Comparison of ENCODE assay signal across 2 cellular contexts in genomic region chr19:36819130-36819630, GRCh38.
A peak's percentile ranks its signal among the peaks of the same experiment; 100 is the strongest.
TF ChIP-seq lines count a peak whose summit lies in the region.

No MANE protein-coding gene starts in this region.

TF ChIP-seq in HepG2, 621 proteins besides CTCF, POLR2A, EP300 and RAD21:
- TF ChIP-seq ZNF280D (CRISPR knock-in tag; IDR thresholded peaks at IDR 0.05) (peak; percentile 52; the same call in 1 of the 2 replicates), ZNF274 (CRISPR knock-in tag; IDR thresholded peaks at IDR 0.05) (peak; percentile 99; the same call in 1 of the 2 replicates), ZNF572 (CRISPR knock-in tag; IDR thresholded peaks at IDR 0.05) (no peak)

TF ChIP-seq in GM12878, 131 proteins besides CTCF, POLR2A, EP300 and RAD21:
- TF ChIP-seq RAD51 (IDR thresholded peaks at IDR 0.05) (no peak), ZSCAN29 (IDR thresholded peaks at IDR 0.05) (no peak), MYB (IDR thresholded peaks at IDR 0.05; ENCODE audit: borderline replicate concordance, low read depth, low read length) (no peak), PRDM15 (CRISPR knock-in tag; IDR thresholded peaks at IDR 0.05) (no peak), ZNF274 (IDR thresholded peaks at IDR 0.05; ENCODE audit: insufficient read depth, insufficient read length) (peak; percentile 92), SMC3 (IDR thresholded peaks at IDR 0.05; ENCODE audit: borderline replicate concordance, low read length) (no peak), CBX5 (IDR thresholded peaks at IDR 0.05; ENCODE audit: low read depth) (0 out of 2 replicates have a peak, but pooled peaks have one; percentile 70), ASH2L (IDR thresholded peaks at IDR 0.05; ENCODE audit: borderline replicate concordance, low read depth) (no peak), CUX1 (IDR thresholded peaks at IDR 0.05; ENCODE audit: insufficient replicate concordance, low read depth, low read length) (no peak), MXI1 (IDR thresholded peaks at IDR 0.05; ENCODE audit: low read depth, low read length) (no peak), MTA2 (IDR thresholded peaks at IDR 0.05; ENCODE audit: low read depth) (no peak), RBBP5 (conservative IDR thresholded peaks at IDR 0.05) (no peak), KLF5 (IDR thresholded peaks at IDR 0.05; ENCODE audit: partially characterized antibody) (peak; percentile 55), KAT2A (conservative IDR thresholded peaks at IDR 0.05; ENCODE audit: control insufficient read depth, low read depth, low read length) (no peak), POLR2AphosphoS5 (IDR thresholded peaks at IDR 0.05; ENCODE audit: low read length) (no peak), CHD4 (IDR thresholded peaks at IDR 0.05) (no peak), NFYA (IDR thresholded peaks at IDR 0.05; ENCODE audit: borderline replicate concordance, low read depth, low read length) (no peak), RFX5 (IDR thresholded peaks at IDR 0.05; ENCODE audit: low read depth, low read length) (no peak), MEF2A (IDR thresholded peaks at IDR 0.05; ENCODE audit: insufficient read depth, low read depth, low read length) (no peak), ELK1 (IDR thresholded peaks at IDR 0.05; ENCODE audit: low read depth, low read length) (no peak), CHD1 (IDR thresholded peaks at IDR 0.05; ENCODE audit: low read depth, low read length) (no peak), GATAD2B (conservative IDR thresholded peaks at IDR 0.05; ENCODE audit: low read depth) (no peak), HDAC2 (IDR thresholded peaks at IDR 0.05) (no peak), SUPT20H (IDR thresholded peaks at IDR 0.05; ENCODE audit: borderline replicate concordance, control insufficient read depth, low read depth, low read length) (no peak)
